In the genomic region with DNA sequence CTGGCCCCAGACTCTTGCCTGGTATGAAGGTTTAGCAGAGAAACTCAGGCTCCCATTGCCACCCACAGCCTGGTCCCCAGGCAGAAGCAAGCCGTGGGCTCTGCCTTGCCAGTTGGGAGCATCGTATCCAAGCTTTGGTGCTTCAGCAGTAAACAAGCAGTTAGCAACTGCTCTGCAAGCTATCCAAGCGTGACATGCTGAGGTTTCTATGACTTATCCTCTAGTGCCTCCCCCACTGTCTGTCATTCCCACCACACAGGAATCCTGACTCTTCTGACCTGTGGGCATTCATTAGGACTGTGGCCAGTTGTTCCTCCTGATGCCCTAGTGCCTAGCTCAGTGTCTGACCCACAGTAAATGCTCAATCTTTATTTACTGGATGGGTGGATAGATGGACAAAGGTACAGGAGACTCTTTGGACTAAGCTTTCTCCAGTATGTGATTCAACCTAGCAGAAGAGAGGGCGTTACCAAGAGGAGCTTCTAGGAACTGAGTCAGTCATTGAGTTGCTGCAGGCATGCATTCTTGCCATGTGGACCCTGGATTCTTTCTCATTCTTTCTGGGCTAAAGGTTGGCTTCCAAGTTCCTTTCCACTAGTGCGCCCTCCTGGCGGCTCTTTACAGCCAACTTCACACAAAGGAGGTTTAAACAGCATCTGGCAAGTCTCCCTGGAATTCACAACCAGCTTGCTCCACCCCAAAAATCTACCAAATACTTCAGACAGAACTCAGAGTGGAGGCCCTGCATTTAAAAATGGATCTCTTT, we compare ENCODE assay signal across 11 cellular contexts. TPM values are rescaled to one million over a fixed set of nuclear protein-coding genes. Genes with fewer than 3 reads are reported as not detected.
DNase-seq lines count a peak whose midpoint lies in the region; ATAC-seq and TF ChIP-seq lines count a peak whose summit lies in the region.
"Had no signal": no experiment of that assay in that cellular context is flagged by ENCODE, and none has a peak within 500 bp of the region (broad histone marks: within the 10 kb centered on the region; RNA-seq: fewer than 3 reads in every experiment).

No MANE protein-coding gene starts in this region.

- no peaks in the 10 kb centered on the region for H3K9me3 ChIP-seq in mesodermal cell (ENCODE audit: control insufficient read depth, low read length)
- no peaks in the 10 kb centered on the region for H3K9me3 ChIP-seq in naive thymus-derived CD4-positive, alpha-beta T cell (ENCODE audit: control insufficient read depth in 2 of 3, low read length in 3 of 3)

- no peaks in the 10 kb centered on the region for H3K36me3 Mint-ChIP-seq in naive thymus-derived CD4-positive, alpha-beta T cell

- intact Hi-C loops in naive thymus-derived CD4-positive, alpha-beta T cell (cut with micrococcal nuclease) = loop anchor here in 1 of 2 donors (5.0 kb wide), 1 partner anchor 554 kb away; no protein-coding TSS in a partner anchor

- peaks cover 0 to 4% (median 0%) of the 10 kb centered on the region in 11 donors for H3K9me3 Mint-ChIP-seq in naive thymus-derived CD4-positive, alpha-beta T cell

- DNase-seq in Caki2 (ENCODE audit: low read depth) = peak; percentile 99
- DNase-seq in LoVo (ENCODE audit: low spot score) = peak; percentile 64
- DNase-seq in choroid plexus epithelial cell (ENCODE audit: low read depth) = peak; percentile 95
- DNase-seq in naive thymus-derived CD4-positive, alpha-beta T cell = no peak
- no peak for DNase-seq in DMS114 treated with DMSO at 0.1 percent for 48 hours (lab: John Stamatoyannopoulos, UW; ENCODE audit: unreplicated experiment)
- DNase-seq: activated effector memory CD4-positive, alpha-beta T cell treated with Interleukin-2 at 50 U/mL for 16 hours; stimulated activated CD4-positive, alpha-beta T cell treated with anti-CD3 and anti-CD28 coated beads, Interleukin-2, amount 100 ng/mL, for 48 hours had no signal

- H3K36me3 ChIP-seq in mesodermal cell (ENCODE audit: control insufficient read depth, insufficient read depth, low read length) = no peaks in the 10 kb centered on the region
- H3K36me3 ChIP-seq in naive thymus-derived CD4-positive, alpha-beta T cell (ENCODE audit: control insufficient read depth in 2 of 3, insufficient read depth in 3 of 3, low read length in 3 of 3) = no peaks in the 10 kb centered on the region

- H3K4me3 Mint-ChIP-seq in naive thymus-derived CD4-positive, alpha-beta T cell = no peak overlapping the region

- H3K27ac Mint-ChIP-seq in naive thymus-derived CD4-positive, alpha-beta T cell = no peak overlapping the region

- H3K4me1 ChIP-seq in mesodermal cell (ENCODE audit: control insufficient read depth, insufficient read depth, low read length, poor library complexity, severe bottlenecking) = peaks cover 16% of the 10 kb centered on the region
- no peaks in the 10 kb centered on the region for H3K4me1 ChIP-seq in naive thymus-derived CD4-positive, alpha-beta T cell (ENCODE audit: control insufficient read depth in 2 of 2, insufficient read depth in 2 of 2, low read length in 2 of 2)

- peaks cover 0 to 1% (median 0%) of the 10 kb centered on the region in 7 donors for H3K4me1 Mint-ChIP-seq in naive thymus-derived CD4-positive, alpha-beta T cell

- WGBS in mesodermal cell (ENCODE audit: insufficient coverage in 2 of 2), 2 experiments = 82 to 91% methylated on average over 6 of the region's 6 CpGs

- peak overlapping the region; percentile 39 for H3K27ac ChIP-seq in mesodermal cell (ENCODE audit: low read depth, low read length, severe bottlenecking)
- no peak overlapping the region for H3K27ac ChIP-seq in naive thymus-derived CD4-positive, alpha-beta T cell (ENCODE audit: low read depth, low read length)

- CTCF ChIA-PET in naive thymus-derived CD4-positive, alpha-beta T cell (lab: Charles Lee) = interaction anchor here (1.7 kb wide), 1 partner anchor 10 kb away, joined by 4 read pairs; no protein-coding TSS in a partner anchor

- TF ChIP-seq CTCF in choroid plexus epithelial cell (conservative IDR thresholded peaks at IDR 0.05; ENCODE audit: low read depth, low read length) = peak; percentile 58

- in situ Hi-C loops in Caki2 (cut with HindIII; ENCODE audit: low pct_unique_long_range_greater_than_20kb, low sequenced_read_pairs) = no loop called here

- no peak for ATAC-seq in naive thymus-derived CD4-positive, alpha-beta T cell
- ATAC-seq in HG02798 (IDR thresholded peaks at IDR 0.05; ENCODE audit: poor library complexity, unreplicated experiment) (no peak), GM19455 (IDR thresholded peaks at IDR 0.05; ENCODE audit: unreplicated experiment) (no peak)
- ATAC-seq: Panc1 had no signal

- H3K4me3 ChIP-seq in choroid plexus epithelial cell (ENCODE audit: low read depth, low read length) = no peak overlapping the region
- no peak overlapping the region for H3K4me3 ChIP-seq in mesodermal cell (ENCODE audit: extremely low read depth, insufficient read depth, low read length, poor library complexity, severe bottlenecking)
- no peak overlapping the region for H3K4me3 ChIP-seq in naive thymus-derived CD4-positive, alpha-beta T cell (ENCODE audit: low read length)

- peaks cover 46 to 67% (median 52%) of the 10 kb centered on the region in 5 donors for H3K27me3 Mint-ChIP-seq in naive thymus-derived CD4-positive, alpha-beta T cell

- peaks cover 0 to 4% of the 10 kb centered on the region in 2 donors for H3K27me3 ChIP-seq in naive thymus-derived CD4-positive, alpha-beta T cell (ENCODE audit: control insufficient read depth in 2 of 2, insufficient read depth in 2 of 2, low read length in 2 of 2)

- POLR2A ChIA-PET in naive thymus-derived CD4-positive, alpha-beta T cell (lab: Charles Lee) = no interaction called here

RNA-seq across cellular contexts. Expression of gene MRPL19, which starts 40.6 kb away (rescaled TPM):
- total RNA-seq in Caki2 (2014; rRNA removed; shearing (Covaris generic); ENCODE audit: low replicate concordance) = 71.3 and 125 TPM in 2 replicates
- 41.0 TPM for polyA plus RNA-seq in mesodermal cell (2013, experiment 1 of 2)
- polyA plus RNA-seq in mesodermal cell (2013, experiment 2 of 2) = 45.0 TPM
- 10 to 100 TPM; 14.2 to 44.8 (median 25.3) TPM for total RNA-seq in naive thymus-derived CD4-positive, alpha-beta T cell
- polyA plus RNA-seq in naive thymus-derived CD4-positive, alpha-beta T cell = 10 to 100 TPM; 33.3 to 33.6 TPM

RNA-seq across cellular contexts. Expression of gene EVA1A, which starts 45.2 kb away (rescaled TPM):
- 281 and 383 TPM in 2 replicates for total RNA-seq in Caki2 (2014; rRNA removed; shearing (Covaris generic); ENCODE audit: low replicate concordance)
- 10.6 TPM for polyA plus RNA-seq in mesodermal cell (2013, experiment 1 of 2)
- 11.1 TPM for polyA plus RNA-seq in mesodermal cell (2013, experiment 2 of 2)
- under 1 TPM in 1 of 5 experiments, not detected in 4; 0.62 TPM for total RNA-seq in naive thymus-derived CD4-positive, alpha-beta T cell
- polyA plus RNA-seq in naive thymus-derived CD4-positive, alpha-beta T cell = under 1 TPM; 0.52 to 0.53 TPM

Comparison
In these comparisons a context has a peak if more than half of its experiments do, and no peak if none do; other contexts are left out.
1. DNase-seq: peak in Caki2 (single experiment), LoVo (single experiment) and choroid plexus epithelial cell (single experiment); none in naive thymus-derived CD4-positive, alpha-beta T cell (0 of 9) and DMS114 treated with DMSO at 0.1 percent for 48 hours (single experiment).
2. RNA of gene EVA1A, which starts 45.2 kb away (total RNA-seq): 281 to 383 TPM in Caki2; 0.62 TPM in naive thymus-derived CD4-positive, alpha-beta T cell; every median in the first group is over 100 times any median in the second.